ENCODE assay signal across 1 cellular context in genomic region chr12:14904854-14905253, GRCh38.
TF ChIP-seq lines count a peak whose summit lies in the region.

No MANE protein-coding gene starts in this region.

TF ChIP-seq in WTC11, 78 proteins besides CTCF, POLR2A, EP300 and RAD21 (continued from another document):
- TF ChIP-seq, protein P1, sequence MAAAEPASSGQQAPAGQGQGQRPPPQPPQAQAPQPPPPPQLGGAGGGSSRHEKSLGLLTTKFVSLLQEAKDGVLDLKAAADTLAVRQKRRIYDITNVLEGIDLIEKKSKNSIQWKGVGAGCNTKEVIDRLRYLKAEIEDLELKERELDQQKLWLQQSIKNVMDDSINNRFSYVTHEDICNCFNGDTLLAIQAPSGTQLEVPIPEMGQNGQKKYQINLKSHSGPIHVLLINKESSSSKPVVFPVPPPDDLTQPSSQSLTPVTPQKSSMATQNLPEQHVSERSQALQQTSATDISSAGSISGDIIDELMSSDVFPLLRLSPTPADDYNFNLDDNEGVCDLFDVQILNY (CRISPR knock-in tag; IDR thresholded peaks at IDR 0.05): no peak
- TF ChIP-seq MLX (CRISPR knock-in tag; IDR thresholded peaks at IDR 0.05) (no peak), USF1 (CRISPR knock-in tag; IDR thresholded peaks at IDR 0.05) (no peak), SMAD3 (CRISPR knock-in tag; IDR thresholded peaks at IDR 0.05; ENCODE audit: borderline replicate concordance) (no peak), MYBL2 (CRISPR knock-in tag; IDR thresholded peaks at IDR 0.05) (no peak), RORB (CRISPR knock-in tag; IDR thresholded peaks at IDR 0.05) (no peak)
